25 cellular contexts compared by ENCODE assay signal in the genomic region with DNA sequence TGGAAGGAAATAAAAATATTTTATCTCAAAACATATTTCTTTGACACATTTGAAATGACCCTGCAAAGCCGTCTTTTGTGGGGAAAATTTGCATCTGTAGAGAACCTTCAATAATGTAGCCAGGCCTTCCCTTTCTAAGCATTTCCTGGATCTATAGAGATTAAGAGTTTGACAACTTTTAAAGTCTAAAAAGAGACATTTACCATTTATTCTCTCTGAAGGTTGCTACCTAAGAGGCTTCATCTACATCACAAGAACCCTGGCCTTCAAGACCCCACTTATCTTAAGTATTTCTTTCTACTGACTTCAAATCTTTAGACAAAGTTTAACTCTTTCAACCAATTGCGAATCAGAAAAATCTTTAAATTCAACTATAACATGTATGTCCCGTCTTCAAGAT.
"Had no signal": no experiment of that assay in that cellular context is flagged by ENCODE, and none has a peak within 500 bp of the region (broad histone marks: within the 10 kb centered on the region; RNA-seq: fewer than 3 reads in every experiment).

No MANE protein-coding gene starts in this region.

- H3K4me3 ChIP-seq: gastroesophageal sphincter, hepatocyte, lower lobe of right lung, uterus had no signal

- H3K9me3 Mint-ChIP-seq: activated CD4-positive, alpha-beta T cell treated with anti-CD3 and anti-CD28 coated beads, Interleukin-2, amount 10 ng/mL, durations not matched to agents 7 days and 5 days; activated T-cell treated with anti-CD3 and anti-CD28 coated beads, Interleukin-2, amount 50 U/mL, for 4 hours; activated T-helper 17 cell treated with anti-CD3 and anti-CD28 coated beads, Interleukin-2, amount 50 U/mL, for 72 hours had no signal

- H3K27ac ChIP-seq: gastroesophageal sphincter, hepatocyte, lower lobe of right lung, uterus had no signal

- H3K4me2 ChIP-seq: hepatocyte had no signal

- DNase-seq: activated CD4-positive, alpha-beta memory T cell treated with anti-CD3 and anti-CD28 coated beads, Interleukin-2, amount 10 ng/mL, durations not matched to agents 7 days and 5 days; activated CD4-positive, alpha-beta T cell treated with anti-CD3 and anti-CD28 coated beads for 1 hour; activated CD4-positive, alpha-beta T cell treated with anti-CD3 and anti-CD28 coated beads, Interleukin-2, amount 10 ng/mL, durations not matched to agents 7 days and 5 days; activated gamma-delta T cell treated with Interleukin-2 at 50 U/mL for 16 hours; activated naive CD4-positive, alpha-beta T cell treated with anti-CD3 and anti-CD28 coated beads, Interleukin-2, amount 50 U/mL, for 16 hours; activated T-cell treated with anti-CD3 and anti-CD28 coated beads, Interleukin-2, amount 50 U/mL, for 4 hours; amniotic stem cell; caudate nucleus; cortex of kidney; effector memory CD8-positive, alpha-beta T cell; kidney glomerular epithelial cell; lower lobe of right lung; mesendoderm; natural killer cell; posterior cingulate gyrus; right cardiac atrium; stimulated activated CD4-positive, alpha-beta T cell treated with anti-CD3 and anti-CD28 coated beads, Interleukin-2, amount 100 ng/mL, for 48 hours; stimulated activated naive CD4-positive, alpha-beta T cell treated with Interleukin-2 at 50 U/mL for 16 hours; T-helper 2 cell; trophoblast cell; uterus had no signal

- H3K36me3 Mint-ChIP-seq: natural killer cell had no signal

- H3K27ac Mint-ChIP-seq: activated CD4-positive, alpha-beta memory T cell treated with anti-CD3 and anti-CD28 coated beads, Interleukin-2, amount 10 ng/mL, durations not matched to agents 7 days and 5 days; activated CD4-positive, alpha-beta T cell treated with anti-CD3 and anti-CD28 coated beads, Interleukin-2, amount 10 ng/mL, durations not matched to agents 7 days and 5 days; activated T-helper 17 cell treated with anti-CD3 and anti-CD28 coated beads, Interleukin-2, amount 50 U/mL, for 72 hours; effector memory CD8-positive, alpha-beta T cell; natural killer cell had no signal

- H3K4me1 ChIP-seq: gastroesophageal sphincter, lower lobe of right lung, uterus had no signal

- H3K4me1 Mint-ChIP-seq: activated CD4-positive, alpha-beta memory T cell treated with anti-CD3 and anti-CD28 coated beads, Interleukin-2, amount 10 ng/mL, durations not matched to agents 7 days and 5 days; activated CD4-positive, alpha-beta T cell treated with anti-CD3 and anti-CD28 coated beads, Interleukin-2, amount 10 ng/mL, durations not matched to agents 7 days and 5 days; activated T-helper 17 cell treated with anti-CD3 and anti-CD28 coated beads, Interleukin-2, amount 50 U/mL, for 72 hours; natural killer cell had no signal

- ATAC-seq: activated T-cell treated with anti-CD3 and anti-CD28 coated beads, Interleukin-2, amount 50 U/mL, for 4 hours; activated T-helper 17 cell treated with anti-CD3 and anti-CD28 coated beads, Interleukin-2, amount 50 U/mL, for 72 hours; effector memory CD8-positive, alpha-beta T cell; gastroesophageal sphincter; left lobe of liver; lower lobe of right lung; natural killer cell; right cardiac atrium had no signal

- H3K9me3 ChIP-seq: gastroesophageal sphincter, lower lobe of right lung, uterus had no signal

- H3K4me3 Mint-ChIP-seq: activated CD4-positive, alpha-beta memory T cell treated with anti-CD3 and anti-CD28 coated beads, Interleukin-2, amount 10 ng/mL, durations not matched to agents 7 days and 5 days; activated CD4-positive, alpha-beta T cell treated with anti-CD3 and anti-CD28 coated beads, Interleukin-2, amount 10 ng/mL, durations not matched to agents 7 days and 5 days; activated T-cell treated with anti-CD3 and anti-CD28 coated beads, Interleukin-2, amount 50 U/mL, for 4 hours; activated T-helper 17 cell treated with anti-CD3 and anti-CD28 coated beads, Interleukin-2, amount 50 U/mL, for 72 hours; effector memory CD8-positive, alpha-beta T cell; natural killer cell had no signal

- H3K79me2 ChIP-seq: hepatocyte had no signal

- H2AFZ ChIP-seq: hepatocyte had no signal

- H3K36me3 ChIP-seq: gastroesophageal sphincter, lower lobe of right lung, uterus had no signal

- H3K27me3 Mint-ChIP-seq: activated CD4-positive, alpha-beta memory T cell treated with anti-CD3 and anti-CD28 coated beads, Interleukin-2, amount 10 ng/mL, durations not matched to agents 7 days and 5 days; activated CD4-positive, alpha-beta T cell treated with anti-CD3 and anti-CD28 coated beads, Interleukin-2, amount 10 ng/mL, durations not matched to agents 7 days and 5 days; activated T-helper 17 cell treated with anti-CD3 and anti-CD28 coated beads, Interleukin-2, amount 50 U/mL, for 72 hours; effector memory CD8-positive, alpha-beta T cell had no signal

- H3K27me3 ChIP-seq: gastroesophageal sphincter, hepatocyte, uterus had no signal
